In the genomic region with DNA sequence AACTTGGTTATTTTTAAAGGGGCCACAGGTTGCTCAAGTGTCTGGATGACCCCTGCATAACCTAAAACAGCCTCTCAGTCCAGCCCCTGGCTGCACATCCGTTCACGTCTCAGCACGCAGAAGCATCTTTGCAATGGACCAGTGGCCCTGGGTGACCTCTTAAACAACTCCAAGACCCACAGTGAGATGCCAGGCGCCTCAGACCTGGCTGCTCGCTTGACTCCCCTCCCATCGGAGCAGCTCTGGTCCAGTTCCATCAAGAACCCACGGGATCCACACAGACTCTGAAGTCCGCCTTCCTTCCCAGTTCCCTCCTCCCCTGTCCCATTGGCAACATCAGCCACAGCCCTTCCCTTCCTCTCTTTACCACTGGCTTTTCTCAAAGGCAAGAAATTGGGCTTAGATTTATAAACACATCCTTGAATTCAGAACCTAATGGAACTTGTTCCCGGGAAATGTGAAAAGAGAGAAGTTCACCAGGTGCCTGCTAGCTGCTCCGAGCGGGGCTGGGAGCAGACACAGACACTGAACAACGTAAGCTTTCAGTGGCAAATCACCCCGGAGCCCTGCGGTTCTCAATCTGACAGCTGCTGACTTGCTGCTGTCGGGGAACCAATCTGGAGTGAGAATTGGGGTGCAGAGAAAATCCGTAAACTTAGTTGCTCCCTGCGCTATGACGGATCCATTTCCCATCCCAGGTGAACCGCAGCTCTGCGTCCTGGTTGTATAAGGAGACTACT, we compare ENCODE assay signal across 22 cellular contexts. TPM values are rescaled to one million over a fixed set of nuclear protein-coding genes. Genes with fewer than 3 reads are reported as not detected.
A peak's percentile ranks its signal among the peaks of the same experiment; 100 is the strongest.
DNase-seq lines count a peak whose midpoint lies in the region; ATAC-seq and TF ChIP-seq lines count a peak whose summit lies in the region.
"Had no signal": no experiment of that assay in that cellular context is flagged by ENCODE, and none has a peak within 500 bp of the region (broad histone marks: within the 10 kb centered on the region; RNA-seq: fewer than 3 reads in every experiment).

No MANE protein-coding gene starts in this region.

- CTCF ChIA-PET in CD4-positive, alpha-beta T cell (lab: Charles Lee): no interaction called here

- H3K27ac ChIP-seq in heart right ventricle (no peak overlapping the region), cingulate gyrus (ENCODE audit: low read depth, low read length) (peak overlapping the region; percentile 93)
- H3K27ac ChIP-seq in CD4-positive, alpha-beta T cell (ENCODE audit: low read depth, low read length): no peak overlapping the region
- H3K27ac ChIP-seq: C4-2B, HL-60 had no signal

- H3K36me3 ChIP-seq in heart right ventricle: peaks cover 0 to 80% (median 22%) of the 10 kb centered on the region in 9 donors

- H3K4me3 Mint-ChIP-seq in neural crest cell: no peak overlapping the region
- no peak overlapping the region for H3K4me3 Mint-ChIP-seq in CD4-positive, alpha-beta T cell

- peaks cover 13% of the 10 kb centered on the region for H3K4me1 Mint-ChIP-seq in neural crest cell
- H3K4me1 Mint-ChIP-seq in CD4-positive, alpha-beta T cell (ENCODE audit: low read depth): peaks cover 42% of the 10 kb centered on the region

- 90 to 96% methylated on average over 20 of the region's 20 CpGs for WGBS in heart right ventricle, 2 donors

- peaks cover 0 to 10% (median 0%) of the 10 kb centered on the region in 9 donors for H3K4me1 ChIP-seq in heart right ventricle

- H3K27me3 Mint-ChIP-seq in neural crest cell (ENCODE audit: low read depth): no peaks in the 10 kb centered on the region
- no peaks in the 10 kb centered on the region for H3K27me3 Mint-ChIP-seq in CD4-positive, alpha-beta T cell

- ATAC-seq in heart right ventricle: no peak
- no peak for ATAC-seq in CD4-positive, alpha-beta T cell (ENCODE audit: poor library complexity)
- ATAC-seq: HepG2 had no signal

- DNase-seq in cardiac septum (ENCODE audit: low spot score): peak; percentile 36
- no peak for DNase-seq in heart right ventricle
- DNase-seq in neural crest cell (ENCODE audit: low read depth, low spot score): no peak
- DNase-seq in NCI-H2196 treated with DMSO at 0.1 percent for 48 hours (lab: John Stamatoyannopoulos, UW; ENCODE audit: unreplicated experiment): no peak
- DNase-seq in CD4-positive, alpha-beta T cell: no peak
- DNase-seq in NCI-H187 (lab: John Stamatoyannopoulos, UW): no peak
- DNase-seq: DMS53, GDM1, GOT3, HCEC 1CT, KBM-7, MM.1S, NCI-H1105, NCI-H2081 treated with DMSO at 0.1 percent for 48 hours, NCI-H2171 treated with DMSO at 0.1 percent for 48 hours, NCI-H446 treated with DMSO at 0.1 percent for 48 hours, NCI-H526 treated with DMSO at 0.1 percent for 48 hours, Right ventricle myocardium superior had no signal

- intact Hi-C loops in cardiac septum (cut with DNase I) (no loop called here), heart right ventricle (cut with DNase I) (no loop called here)
- intact Hi-C loops in CD4-positive, alpha-beta T cell (cut with DNase I, micrococcal nuclease): no loop called here

- POLR2A ChIA-PET in CD4-positive, alpha-beta T cell (lab: Charles Lee): no interaction called here

- H3K9me3 Mint-ChIP-seq in neural crest cell: no peaks in the 10 kb centered on the region
- no peaks in the 10 kb centered on the region for H3K9me3 Mint-ChIP-seq in CD4-positive, alpha-beta T cell

- peak overlapping the region; percentile 12 for H3K27ac Mint-ChIP-seq in neural crest cell (ENCODE audit: unreplicated experiment)
- H3K27ac Mint-ChIP-seq in CD4-positive, alpha-beta T cell: no peak overlapping the region

- peaks cover 13% of the 10 kb centered on the region for H3K36me3 Mint-ChIP-seq in neural crest cell (ENCODE audit: low read depth)
- H3K36me3 Mint-ChIP-seq in CD4-positive, alpha-beta T cell (ENCODE audit: low read depth): peaks cover 13% of the 10 kb centered on the region

- no peak overlapping the region for H3K4me3 ChIP-seq in heart right ventricle

- H3K9me3 ChIP-seq in heart right ventricle: no peaks in the 10 kb centered on the region
- no peaks in the 10 kb centered on the region for H3K9me3 ChIP-seq in CD4-positive, alpha-beta T cell (ENCODE audit: control insufficient read depth, low read length)

- H3K27me3 ChIP-seq in heart right ventricle: no peaks in the 10 kb centered on the region
- H3K27me3 ChIP-seq in CD4-positive, alpha-beta T cell (ENCODE audit: control insufficient read depth, insufficient read depth, low read length): no peaks in the 10 kb centered on the region

- no peak for TF ChIP-seq CTCF in heart right ventricle (IDR thresholded peaks at IDR 0.05)
- no peak for TF ChIP-seq CTCF in neural crest cell (conservative IDR thresholded peaks at IDR 0.05)
- no peak for TF ChIP-seq CTCF in CD4-positive, alpha-beta T cell (IDR thresholded peaks at IDR 0.05)

RNA-seq across cellular contexts. Expression of a gene that starts 39.6 kb away (rescaled TPM):
- total RNA-seq in cardiac septum (396 TPM), heart right ventricle (100 to 1,000 TPM; 276 to 736 (median 588) TPM), neural crest cell (32.0 and 32.6 TPM in 2 replicates)
- polyA plus RNA-seq in heart right ventricle: 100 to 1,000 TPM; 358 to 359 TPM
- total RNA-seq in CD4-positive, alpha-beta T cell: 10 to 100 TPM; 17.4 to 19.3 TPM
